ENCODE assay signal across 1 cellular context in the genomic region with DNA sequence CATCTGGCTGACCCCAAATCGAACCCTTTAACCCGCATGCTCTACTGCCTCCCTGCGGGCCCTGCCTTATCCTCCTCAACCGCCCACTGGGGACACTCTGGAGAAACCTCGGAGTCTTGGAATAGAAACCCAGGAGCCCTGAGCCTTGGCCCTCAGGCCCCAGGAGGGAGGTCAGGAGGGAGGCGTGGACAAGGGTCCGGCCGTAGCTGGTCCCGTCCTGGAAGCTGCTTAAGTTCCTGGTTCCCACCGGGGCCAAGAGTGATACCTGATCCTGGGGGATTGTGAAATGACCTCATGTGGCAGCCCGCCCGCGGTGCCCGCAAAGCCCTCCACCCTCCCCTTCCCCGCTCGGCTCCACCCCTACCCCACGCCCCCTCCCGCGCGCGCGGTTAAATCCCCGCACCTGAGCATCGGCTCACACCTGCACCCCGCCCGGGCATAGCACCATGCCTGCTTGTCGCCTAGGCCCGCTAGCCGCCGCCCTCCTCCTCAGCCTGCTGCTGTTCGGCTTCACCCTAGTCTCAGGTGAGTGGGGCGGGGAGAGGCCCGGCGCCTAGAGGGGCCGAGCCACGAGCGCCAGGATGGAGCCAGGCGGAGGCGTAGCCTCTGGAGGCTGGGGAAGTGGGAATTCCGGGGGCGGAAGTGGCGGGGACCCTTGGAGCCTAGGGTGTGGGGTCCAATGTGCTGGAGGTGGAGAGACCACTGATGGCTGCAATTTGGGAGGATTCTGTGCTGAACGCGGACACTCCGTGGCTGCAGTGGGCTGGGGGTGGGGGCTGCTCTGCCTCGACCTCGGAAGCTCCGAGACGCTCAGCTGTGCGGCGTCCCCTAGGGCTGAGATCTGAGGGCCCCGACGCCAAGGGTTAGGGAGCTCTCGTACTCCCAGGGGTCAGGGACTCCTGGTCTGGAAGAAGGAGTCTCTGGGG.
TF ChIP-seq lines count a peak whose summit lies in the region.

WFDC2 (plus strand) TSS at position 418 of the 926 bp plus-strand sequence; CDS start at position 447, 29 bp downstream.

TF ChIP-seq in HEK293, 187 proteins besides CTCF, POLR2A, EP300 and RAD21 (continued from another document):
- TF ChIP-seq ZBTB20 (tag by site-specific recombination; IDR thresholded peaks at IDR 0.05) (peak; percentile 43; the same call in 1 of the 2 replicates), ZNF585B (tag by site-specific recombination; IDR thresholded peaks at IDR 0.05) (no peak), GLIS2 (tag by site-specific recombination; IDR thresholded peaks at IDR 0.05) (0 out of 2 replicates have a peak, but pooled peaks have one; percentile 11), KLF8 (tag by site-specific recombination; IDR thresholded peaks at IDR 0.05) (peak; percentile 42; the same call in 1 of the 2 replicates), KLF9 (tag by site-specific recombination; IDR thresholded peaks at IDR 0.05; ENCODE audit: low read depth) (peak; percentile 57), HIC1 (tag by site-specific recombination; IDR thresholded peaks at IDR 0.05) (peak; percentile 44; the same call in 1 of the 2 replicates), ZSCAN4 (tag by site-specific recombination; IDR thresholded peaks at IDR 0.05) (no peak), MZF1 (tag by site-specific recombination; IDR thresholded peaks at IDR 0.05; ENCODE audit: borderline replicate concordance) (peak; percentile 47; the same call in 1 of the 2 replicates), ZNF112 (tag by site-specific recombination; IDR thresholded peaks at IDR 0.05) (no peak), ZNF292 (tag by site-specific recombination; IDR thresholded peaks at IDR 0.05; ENCODE audit: borderline replicate concordance, low read depth) (no peak), ZBTB48 (tag by site-specific recombination; IDR thresholded peaks at IDR 0.05) (0 out of 2 replicates have a peak, but pooled peaks have one; percentile 56), ZNF76 (tag by site-specific recombination; IDR thresholded peaks at IDR 0.05; ENCODE audit: borderline replicate concordance, low read depth) (no peak), ZNF366 (tag by site-specific recombination; conservative IDR thresholded peaks at IDR 0.05) (no peak), ZIC2 (tag by site-specific recombination; IDR thresholded peaks at IDR 0.05) (peak; percentile 54), ZNF335 (tag by site-specific recombination; conservative IDR thresholded peaks at IDR 0.05) (0 out of 2 replicates have a peak, but pooled peaks have one; percentile 34), ZNF558 (tag by site-specific recombination; IDR thresholded peaks at IDR 0.05) (no peak), KLF7 (tag by site-specific recombination; IDR thresholded peaks at IDR 0.05; ENCODE audit: borderline replicate concordance) (no peak), EGR2 (tag by site-specific recombination; IDR thresholded peaks at IDR 0.05; ENCODE audit: low read depth) (peak; percentile 69), ZNF629 (tag by site-specific recombination; IDR thresholded peaks at IDR 0.05) (0 out of 2 replicates have a peak, but pooled peaks have one; percentile 28)
- TF ChIP-seq, protein P1, sequence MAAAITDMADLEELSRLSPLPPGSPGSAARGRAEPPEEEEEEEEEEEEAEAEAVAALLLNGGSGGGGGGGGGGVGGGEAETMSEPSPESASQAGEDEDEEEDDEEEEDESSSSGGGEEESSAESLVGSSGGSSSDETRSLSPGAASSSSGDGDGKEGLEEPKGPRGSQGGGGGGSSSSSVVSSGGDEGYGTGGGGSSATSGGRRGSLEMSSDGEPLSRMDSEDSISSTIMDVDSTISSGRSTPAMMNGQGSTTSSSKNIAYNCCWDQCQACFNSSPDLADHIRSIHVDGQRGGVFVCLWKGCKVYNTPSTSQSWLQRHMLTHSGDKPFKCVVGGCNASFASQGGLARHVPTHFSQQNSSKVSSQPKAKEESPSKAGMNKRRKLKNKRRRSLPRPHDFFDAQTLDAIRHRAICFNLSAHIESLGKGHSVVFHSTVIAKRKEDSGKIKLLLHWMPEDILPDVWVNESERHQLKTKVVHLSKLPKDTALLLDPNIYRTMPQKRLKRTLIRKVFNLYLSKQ (tag by site-specific recombination; IDR thresholded peaks at IDR 0.05; ENCODE audit: borderline replicate concordance), result no peak
- TF ChIP-seq, protein P2, sequence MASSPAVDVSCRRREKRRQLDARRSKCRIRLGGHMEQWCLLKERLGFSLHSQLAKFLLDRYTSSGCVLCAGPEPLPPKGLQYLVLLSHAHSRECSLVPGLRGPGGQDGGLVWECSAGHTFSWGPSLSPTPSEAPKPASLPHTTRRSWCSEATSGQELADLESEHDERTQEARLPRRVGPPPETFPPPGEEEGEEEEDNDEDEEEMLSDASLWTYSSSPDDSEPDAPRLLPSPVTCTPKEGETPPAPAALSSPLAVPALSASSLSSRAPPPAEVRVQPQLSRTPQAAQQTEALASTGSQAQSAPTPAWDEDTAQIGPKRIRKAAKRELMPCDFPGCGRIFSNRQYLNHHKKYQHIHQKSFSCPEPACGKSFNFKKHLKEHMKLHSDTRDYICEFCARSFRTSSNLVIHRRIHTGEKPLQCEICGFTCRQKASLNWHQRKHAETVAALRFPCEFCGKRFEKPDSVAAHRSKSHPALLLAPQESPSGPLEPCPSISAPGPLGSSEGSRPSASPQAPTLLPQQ (tag by site-specific recombination; IDR thresholded peaks at IDR 0.05), result 0 out of 2 replicates have a peak, but pooled peaks have one; percentile 21
- TF ChIP-seq, protein P3, sequence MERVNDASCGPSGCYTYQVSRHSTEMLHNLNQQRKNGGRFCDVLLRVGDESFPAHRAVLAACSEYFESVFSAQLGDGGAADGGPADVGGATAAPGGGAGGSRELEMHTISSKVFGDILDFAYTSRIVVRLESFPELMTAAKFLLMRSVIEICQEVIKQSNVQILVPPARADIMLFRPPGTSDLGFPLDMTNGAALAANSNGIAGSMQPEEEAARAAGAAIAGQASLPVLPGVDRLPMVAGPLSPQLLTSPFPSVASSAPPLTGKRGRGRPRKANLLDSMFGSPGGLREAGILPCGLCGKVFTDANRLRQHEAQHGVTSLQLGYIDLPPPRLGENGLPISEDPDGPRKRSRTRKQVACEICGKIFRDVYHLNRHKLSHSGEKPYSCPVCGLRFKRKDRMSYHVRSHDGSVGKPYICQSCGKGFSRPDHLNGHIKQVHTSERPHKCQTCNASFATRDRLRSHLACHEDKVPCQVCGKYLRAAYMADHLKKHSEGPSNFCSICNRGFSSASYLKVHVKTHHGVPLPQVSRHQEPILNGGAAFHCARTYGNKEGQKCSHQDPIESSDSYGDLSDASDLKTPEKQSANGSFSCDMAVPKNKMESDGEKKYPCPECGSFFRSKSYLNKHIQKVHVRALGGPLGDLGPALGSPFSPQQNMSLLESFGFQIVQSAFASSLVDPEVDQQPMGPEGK (tag by site-specific recombination; IDR thresholded peaks at IDR 0.05), result peak; percentile 69
